9 cellular contexts compared by ENCODE assay signal in the genomic region with DNA sequence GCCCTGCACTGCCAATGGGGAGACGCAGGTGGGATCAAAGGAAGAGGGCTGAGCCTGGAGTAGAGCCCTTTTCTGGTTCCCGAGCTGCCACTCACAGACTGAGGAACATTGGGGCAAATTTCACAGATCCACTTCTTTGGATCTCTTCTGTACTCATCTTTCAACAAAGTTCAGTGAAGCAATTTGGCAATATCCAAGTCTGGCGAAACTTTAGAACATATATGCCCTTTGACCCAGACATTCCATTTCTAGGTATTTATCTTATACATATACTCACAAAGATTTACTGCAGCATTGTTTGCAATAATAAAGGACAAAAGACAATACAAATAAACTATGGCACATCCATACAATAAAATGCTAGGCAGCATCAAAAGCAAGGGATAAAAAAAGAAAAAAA. TPM values are rescaled to one million over a fixed set of nuclear protein-coding genes. Genes with fewer than 3 reads are reported as not detected.
"Had no signal": no experiment of that assay in that cellular context is flagged by ENCODE, and none has a peak within 500 bp of the region (broad histone marks: within the 10 kb centered on the region; RNA-seq: fewer than 3 reads in every experiment).

No MANE protein-coding gene starts in this region.

- FAIRE-seq: G401.6, GM12878, GM12891, GM12892, GM18507, GM19239 had no signal

- ATAC-seq: GM12878 had no signal

- H3K4me3 ChIP-seq: GM12878 had no signal

- DNase-seq: GDM1, GF-D8 had no signal

RNA-seq across cellular contexts. Expression of a gene that starts 18.0 kb away (rescaled TPM):
- total RNA-seq: GM12878 had no signal

RNA-seq across cellular contexts. Expression of a gene that starts 19.6 kb away (rescaled TPM):
- total RNA-seq: G401 had no signal
